In the genomic region with DNA sequence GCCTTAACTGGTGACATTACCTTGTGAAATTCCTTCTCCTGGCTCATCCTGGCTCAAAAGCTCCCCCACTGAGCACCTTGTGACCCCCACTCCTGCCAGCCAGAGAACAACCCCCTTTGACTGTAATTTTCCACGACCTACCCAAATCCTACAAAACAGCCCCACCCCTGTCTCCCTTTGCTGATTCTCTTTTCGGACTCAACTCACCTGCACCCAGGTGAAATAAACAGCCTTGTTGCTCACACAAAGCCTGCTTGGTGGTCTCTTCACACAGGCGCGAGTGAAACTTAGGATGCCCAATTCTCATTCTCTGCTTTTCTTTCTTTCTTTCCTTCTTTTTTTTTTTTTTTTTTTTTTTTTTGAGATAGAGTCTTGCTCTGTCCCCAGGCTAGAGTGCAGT, we compare ENCODE assay signal across 1 cellular context.
A peak's percentile ranks its signal among the peaks of the same experiment; 100 is the strongest.
TF ChIP-seq lines count a peak whose summit lies in the region.

No MANE protein-coding gene starts in this region.

TF ChIP-seq in K562, 482 proteins besides CTCF, POLR2A, EP300 and RAD21:
- TF ChIP-seq, protein P1, sequence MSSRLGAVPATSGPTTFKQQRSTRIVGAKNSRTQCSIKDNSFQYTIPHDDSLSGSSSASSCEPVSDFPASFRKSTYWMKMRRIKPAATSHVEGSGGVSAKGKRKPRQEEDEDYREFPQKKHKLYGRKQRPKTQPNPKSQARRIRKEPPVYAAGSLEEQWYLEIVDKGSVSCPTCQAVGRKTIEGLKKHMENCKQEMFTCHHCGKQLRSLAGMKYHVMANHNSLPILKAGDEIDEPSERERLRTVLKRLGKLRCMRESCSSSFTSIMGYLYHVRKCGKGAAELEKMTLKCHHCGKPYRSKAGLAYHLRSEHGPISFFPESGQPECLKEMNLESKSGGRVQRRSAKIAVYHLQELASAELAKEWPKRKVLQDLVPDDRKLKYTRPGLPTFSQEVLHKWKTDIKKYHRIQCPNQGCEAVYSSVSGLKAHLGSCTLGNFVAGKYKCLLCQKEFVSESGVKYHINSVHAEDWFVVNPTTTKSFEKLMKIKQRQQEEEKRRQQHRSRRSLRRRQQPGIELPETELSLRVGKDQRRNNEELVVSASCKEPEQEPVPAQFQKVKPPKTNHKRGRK (tag; IDR thresholded peaks at IDR 0.05), result 0 out of 2 replicates have a peak, but pooled peaks have one; percentile 20
